In the genomic region with DNA sequence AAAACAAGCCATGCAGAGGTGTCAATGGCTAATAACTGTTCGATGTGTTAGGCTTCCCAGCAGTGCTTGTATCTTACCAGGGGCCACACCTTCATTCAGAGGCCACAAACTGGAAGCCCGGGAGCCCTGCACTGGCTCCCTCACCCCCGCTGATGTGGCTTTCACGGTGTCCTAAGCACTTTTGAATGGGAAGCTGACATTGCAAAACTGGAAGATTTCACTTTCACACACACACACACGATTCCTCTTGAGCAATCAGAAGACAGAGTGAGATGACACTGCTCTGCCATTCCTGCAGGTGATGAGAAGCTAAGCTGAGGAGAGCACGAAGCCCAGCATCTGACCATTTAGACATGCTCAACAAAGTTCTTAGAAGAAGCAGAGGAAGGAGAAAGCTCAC, we compare ENCODE assay signal across 23 cellular contexts. TPM values are rescaled to one million over a fixed set of nuclear protein-coding genes. Genes with fewer than 3 reads are reported as not detected.
DNase-seq lines count a peak whose midpoint lies in the region; ATAC-seq and TF ChIP-seq lines count a peak whose summit lies in the region.
"Had no signal": no experiment of that assay in that cellular context is flagged by ENCODE, and none has a peak within 500 bp of the region (broad histone marks: within the 10 kb centered on the region; RNA-seq: fewer than 3 reads in every experiment).

No MANE protein-coding gene starts in this region.

- H3K36me3 ChIP-seq in mammary epithelial cell (ENCODE audit: insufficient read depth, low read length) (no peaks in the 10 kb centered on the region), Caco-2 (ENCODE audit: control insufficient read depth, insufficient read depth, low read length) (no peaks in the 10 kb centered on the region)

- no peaks in the 10 kb centered on the region for H3K79me2 ChIP-seq in mammary epithelial cell (ENCODE audit: insufficient read depth, low read length)

- DNase-seq in MCF 10A (ENCODE audit: unreplicated experiment) (peak; percentile 21), mammary epithelial cell (no peak), NB4 (ENCODE audit: low read depth) (peak; percentile 63), epithelial cell of esophagus (ENCODE audit: low read depth) (peak; percentile 8), pons (ENCODE audit: low spot score) (peak; percentile 24), Caco-2 (no peak), T1000 (lab: John Stamatoyannopoulos, UW) (no peak)
- DNase-seq: activated T-cell treated with anti-CD3 and anti-CD28 coated beads, Interleukin-2, amount 50 U/mL, for 72 hours; C1 segment of cervical spinal cord; naive thymus-derived CD8-positive, alpha-beta T cell; NCI-H1105; NCI-H2107; NCI-H510A treated with DMSO at 0.1 percent for 48 hours; posterior cingulate gyrus; stimulated activated CD4-positive, alpha-beta T cell treated with anti-CD3 and anti-CD28 coated beads, Interleukin-4, amount 100 ng/mL, for 24 hours had no signal

- WGBS in mammary epithelial cell (ENCODE audit: low coverage, missing lambda C conversion rate) = 59% methylated on average over 6 of the region's 6 CpGs

- H3K27me3 ChIP-seq in mammary epithelial cell (ENCODE audit: insufficient read depth, low read length) = no peaks in the 10 kb centered on the region
- no peaks in the 10 kb centered on the region for H3K27me3 ChIP-seq in Caco-2 (replicated peaks; ENCODE audit: control insufficient read depth, insufficient read depth, low read length)
- H3K27me3 ChIP-seq: ascending aorta had no signal

- dilution Hi-C loops in mammary epithelial cell (cut with HindIII; ENCODE audit: low sequenced_read_pairs) = no loop called here

- no peak overlapping the region for H3K4me3 ChIP-seq in mammary epithelial cell (replicated peaks in 1 of 3; ENCODE audit: insufficient read depth in 1 of 3, low read depth in 2 of 3, low read length in 3 of 3)
- H3K4me3 ChIP-seq in NB4 (ENCODE audit: low read depth, low read length) = no peak overlapping the region
- H3K4me3 ChIP-seq in epithelial cell of esophagus (ENCODE audit: low read length) = no peak overlapping the region
- H3K4me3 ChIP-seq in Caco-2 (ENCODE audit: low read depth, low read length) = no peak overlapping the region
- H3K4me3 ChIP-seq: ascending aorta, SJSA1 had no signal

- no peak for TF ChIP-seq POLR2A in NB4 (IDR thresholded peaks at IDR 0.05; ENCODE audit: extremely low read depth, insufficient read length)

- no peak overlapping the region for H3K9ac ChIP-seq in mammary epithelial cell (ENCODE audit: insufficient read depth, low read length)

- POLR2A ChIA-PET in MCF 10A (lab: Yijun Ruan, JAX) = interaction anchor here (1.9 kb wide), 1 partner anchor 8 kb away, joined by 6 read pairs; a partner anchor contains a TSS
- POLR2A ChIA-PET in Caco-2 (lab: Charles Lee) = no interaction called here

- H3K27ac Mint-ChIP-seq in MCF 10A (ENCODE audit: low read depth, unreplicated experiment) (no peak overlapping the region), Caco-2 (ENCODE audit: unreplicated experiment) (no peak overlapping the region)
- H3K27ac Mint-ChIP-seq: activated naive CD4-positive, alpha-beta T cell treated with anti-CD3 and anti-CD28 coated beads, Interleukin-2, amount 50 U/mL, for 24 hours; activated T-cell treated with anti-CD3 and anti-CD28 coated beads, Interleukin-2, amount 50 U/mL, for 72 hours; T-helper 2 cell treated with Interferon-gamma antibody and Interleukin-4, amounts not matched to agents 5 μg/mL and 100 μg/mL, for 36 hours had no signal

- no peak overlapping the region for H3K27ac ChIP-seq in mammary epithelial cell (ENCODE audit: insufficient read depth, low read depth, low read length)
- H3K27ac ChIP-seq: ascending aorta, SJSA1 had no signal

- ATAC-seq in GM19324 (IDR thresholded peaks at IDR 0.05; ENCODE audit: low FRiP score, unreplicated experiment) = no peak
- ATAC-seq: naive thymus-derived CD8-positive, alpha-beta T cell had no signal

- in situ Hi-C loops in mammary epithelial cell (cut with MboI; ENCODE audit: low sequenced_read_pairs in 2 of 2) = no loop called here

- H3K4me1 Mint-ChIP-seq in MCF 10A (ENCODE audit: insufficient read depth, unreplicated experiment) (peaks cover 5% of the 10 kb centered on the region), Caco-2 (ENCODE audit: low read depth, unreplicated experiment) (no peaks in the 10 kb centered on the region)

- H3K9me3 Mint-ChIP-seq in MCF 10A (ENCODE audit: unreplicated experiment) (no peaks in the 10 kb centered on the region), Caco-2 (ENCODE audit: unreplicated experiment) (no peaks in the 10 kb centered on the region)
- H3K9me3 Mint-ChIP-seq: activated naive CD4-positive, alpha-beta T cell treated with anti-CD3 and anti-CD28 coated beads, Interleukin-2, amount 50 U/mL, for 24 hours; T-helper 2 cell treated with Interferon-gamma antibody and Interleukin-4, amounts not matched to agents 5 μg/mL and 100 μg/mL, for 36 hours had no signal

- H3K4me3 Mint-ChIP-seq in MCF 10A (ENCODE audit: unreplicated experiment) (no peak overlapping the region), Caco-2 (ENCODE audit: unreplicated experiment) (no peak overlapping the region)
- H3K4me3 Mint-ChIP-seq: activated naive CD4-positive, alpha-beta T cell treated with anti-CD3 and anti-CD28 coated beads, Interleukin-2, amount 50 U/mL, for 24 hours; naive thymus-derived CD8-positive, alpha-beta T cell; T-helper 2 cell treated with Interferon-gamma antibody and Interleukin-4, amounts not matched to agents 5 μg/mL and 100 μg/mL, for 36 hours had no signal

- H3K27me3 Mint-ChIP-seq in MCF 10A (ENCODE audit: insufficient read depth, unreplicated experiment) (peaks cover 41% of the 10 kb centered on the region), Caco-2 (ENCODE audit: insufficient read depth, unreplicated experiment) (peaks cover 10% of the 10 kb centered on the region)

- no peaks in the 10 kb centered on the region for H3K9me3 ChIP-seq in mammary epithelial cell (replicated peaks; ENCODE audit: insufficient read depth, low read length)
- no peaks in the 10 kb centered on the region for H3K9me3 ChIP-seq in Caco-2
- H3K9me3 ChIP-seq: SJSA1 had no signal

- no peak overlapping the region for H2AFZ ChIP-seq in mammary epithelial cell (ENCODE audit: low read depth, low read length)

- no peak overlapping the region for H3K4me2 ChIP-seq in mammary epithelial cell (ENCODE audit: insufficient read depth, low read depth, low read length)

- TF ChIP-seq CTCF in MCF 10A (IDR thresholded peaks at IDR 0.05; ENCODE audit: unreplicated experiment) = no peak
- TF ChIP-seq CTCF in mammary epithelial cell (conservative IDR thresholded peaks at IDR 0.05 in 1 of 2, IDR thresholded peaks at IDR 0.05 in 1 of 2; ENCODE audit: extremely low read depth in 1 of 2, insufficient read depth in 1 of 2, low read depth in 1 of 2, low read length in 2 of 2) = no peak
- TF ChIP-seq CTCF in NB4 (IDR thresholded peaks at IDR 0.05; ENCODE audit: low read depth, low read length) = no peak
- TF ChIP-seq CTCF in epithelial cell of esophagus (IDR thresholded peaks at IDR 0.05; ENCODE audit: insufficient read depth, low read depth, low read length, missing control alignments) = no peak
- no peak for TF ChIP-seq CTCF in Caco-2 (IDR thresholded peaks at IDR 0.05; ENCODE audit: insufficient read depth in 1 of 2, low read depth in 1 of 2, low read length in 1 of 2, severe bottlenecking in 1 of 2, unreplicated experiment in 1 of 2)

- CTCF ChIA-PET in MCF 10A (lab: Yijun Ruan, JAX) = interaction anchor here (0.6 kb wide), 1 partner anchor 39 kb away, joined by 4 read pairs; no protein-coding TSS in a partner anchor
- CTCF ChIA-PET in mammary epithelial cell (lab: Charles Lee; ENCODE audit: low non-redundant PET) = no interaction called here
- CTCF ChIA-PET in Caco-2 (lab: Charles Lee) = no interaction called here

- H3K36me3 Mint-ChIP-seq in MCF 10A (ENCODE audit: insufficient read depth, unreplicated experiment) (peaks cover 15% of the 10 kb centered on the region), Caco-2 (ENCODE audit: insufficient read depth, unreplicated experiment) (no peaks in the 10 kb centered on the region)

- no peaks in the 10 kb centered on the region for H4K20me1 ChIP-seq in mammary epithelial cell (ENCODE audit: insufficient read depth, low read length)

- intact Hi-C loops in MCF 10A (cut with micrococcal nuclease) (no loop called here), mammary epithelial cell (cut with micrococcal nuclease) (no loop called here), Caco-2 (cut with micrococcal nuclease; ENCODE audit: unreplicated experiment) (no loop called here)

- H3K4me1 ChIP-seq in mammary epithelial cell (ENCODE audit: insufficient read depth, low read length) (no peaks in the 10 kb centered on the region), Caco-2 (no peaks in the 10 kb centered on the region)
- H3K4me1 ChIP-seq: ascending aorta, SJSA1 had no signal

- BruUV-seq in MCF 10A (replicated peaks; lab: Mats Ljungman, UMichigan) (no TSS peak), mammary epithelial cell (replicated peaks; lab: Mats Ljungman, UMichigan) (no TSS peak), Caco-2 (replicated peaks; lab: Mats Ljungman, UMichigan) (no TSS peak)

RNA-seq across cellular contexts. Expression of a gene that starts 8.6 kb away (rescaled TPM):
- total RNA-seq in MCF 10A (2022) (9.5 and 9.9 TPM in 2 replicates), mammary epithelial cell (10 to 100 TPM; 10.8 to 12.8 TPM), Caco-2 (2022) (4.7 and 5.4 TPM in 2 replicates)
- 2.5 TPM for polyA plus RNA-seq in mammary epithelial cell
- 11.9 TPM for polyA minus RNA-seq in mammary epithelial cell

RNA-seq across cellular contexts. Expression of a gene that starts 54.7 kb away (rescaled TPM):
- total RNA-seq in MCF 10A (2022) (not detected in 2 replicates), mammary epithelial cell (under 1 TPM in 1 of 2 donors, not detected in 1; under 0.01 TPM), Caco-2 (2022) (0.48 TPM in 1 of 2 replicates, not detected in the other)
- not detected for polyA plus RNA-seq in mammary epithelial cell
- polyA minus RNA-seq in mammary epithelial cell = not detected
- total RNA-seq: activated CD8-positive, alpha-beta memory T cell treated with anti-CD3 and anti-CD28 coated beads for 36 hours; ascending aorta; lung microvascular endothelial cell; naive thymus-derived CD8-positive, alpha-beta T cell; SJSA1; skeletal muscle tissue had no signal
- polyA plus RNA-seq: naive thymus-derived CD8-positive, alpha-beta T cell had no signal

Comparison
In these comparisons a context has a peak if more than half of its experiments do, and no peak if none do; other contexts are left out.
1. DNase-seq: peak in MCF 10A (single experiment), NB4 (single experiment), epithelial cell of esophagus (single experiment) and pons (single experiment); none in mammary epithelial cell (single experiment), Caco-2 (0 of 2) and T1000 (single experiment).